Comparison of ENCODE assay signal across 8 cellular contexts in the genomic region with DNA sequence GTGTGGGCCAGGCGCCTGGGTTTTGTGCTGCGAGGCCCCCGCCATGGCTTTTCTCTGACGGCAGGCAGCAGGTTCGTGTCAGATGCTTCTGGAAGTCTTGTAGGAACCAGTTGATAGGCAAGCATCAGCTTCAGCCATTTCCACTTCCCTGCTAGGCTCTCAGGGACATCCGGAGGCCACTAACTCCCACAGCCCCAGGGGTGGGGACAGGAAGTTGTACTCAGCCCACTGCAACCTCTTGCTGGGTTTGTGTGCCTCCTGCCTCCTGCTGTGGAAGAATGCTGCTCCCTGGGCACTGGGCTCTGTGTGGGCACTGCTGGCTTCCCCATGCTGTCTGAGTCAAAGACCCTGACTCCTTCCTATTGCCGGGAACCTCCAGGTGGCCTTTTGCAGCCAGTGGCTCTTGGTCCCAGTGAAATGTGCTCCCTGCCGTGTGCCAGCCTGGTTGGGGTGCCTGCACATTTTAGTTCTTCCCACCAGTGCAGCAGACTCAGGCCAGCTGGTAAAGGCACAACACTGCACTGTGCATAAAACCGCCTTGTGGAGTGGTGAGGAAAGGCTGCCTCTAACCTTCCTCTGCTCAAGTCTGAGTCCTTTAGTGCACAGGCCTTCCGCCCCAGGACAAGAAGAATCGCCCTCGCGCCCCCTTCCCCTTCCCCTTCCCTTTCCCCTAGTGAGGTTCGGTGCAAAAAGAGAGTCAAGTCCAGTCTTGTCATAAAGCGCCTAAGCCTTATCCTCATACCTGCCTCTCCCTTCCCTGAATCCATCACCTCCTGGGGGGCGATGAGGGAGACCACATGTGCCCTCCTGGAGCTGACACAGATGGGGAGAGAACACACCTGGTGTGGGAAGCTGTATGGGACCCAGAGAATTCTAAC. TPM values are rescaled to one million over a fixed set of nuclear protein-coding genes. Genes with fewer than 3 reads are reported as not detected.
A peak's percentile ranks its signal among the peaks of the same experiment; 100 is the strongest.
DNase-seq lines count a peak whose midpoint lies in the region; ATAC-seq and TF ChIP-seq lines count a peak whose summit lies in the region.

No MANE protein-coding gene starts in this region.

- H2AFZ ChIP-seq in neural progenitor cell (replicated peaks) (no peak overlapping the region), smooth muscle cell (ENCODE audit: low read depth) (no peak overlapping the region)

- TF ChIP-seq RAD21 in Ishikawa (IDR thresholded peaks at IDR 0.05; ENCODE audit: low read depth), result peak; percentile 9; the same call in 1 of the 2 replicates

- 81% methylated on average over 16 of the region's 16 CpGs for WGBS in smooth muscle cell (ENCODE audit: low lambda C conversion rate)

- H3K9me3 ChIP-seq in neural progenitor cell (ENCODE audit: low read depth) (no peaks in the 10 kb centered on the region), smooth muscle cell (replicated peaks; ENCODE audit: low read depth) (no peaks in the 10 kb centered on the region)

- peak; percentile 45 for ATAC-seq in activated CD4-positive, alpha-beta T cell treated with anti-CD3 and anti-CD28 coated beads for 36 hours

- peaks cover 3% of the 10 kb centered on the region for H3K9me3 Mint-ChIP-seq in activated CD4-positive, alpha-beta T cell treated with anti-CD3 and anti-CD28 coated beads for 36 hours (ENCODE audit: low read depth)
- H3K9me3 Mint-ChIP-seq in activated naive CD8-positive, alpha-beta T cell (ENCODE audit: low read depth), result no peaks in the 10 kb centered on the region
- H3K9me3 Mint-ChIP-seq in neural progenitor cell, result no peaks in the 10 kb centered on the region

- H3K9ac ChIP-seq in neural progenitor cell (no peak overlapping the region), smooth muscle cell (ENCODE audit: low read depth) (no peak overlapping the region)

- intact Hi-C loops in activated CD4-positive, alpha-beta T cell treated with anti-CD3 and anti-CD28 coated beads for 36 hours (cut with DNase I, micrococcal nuclease), result loop anchor here (1.0 to 2.0 kb wide), 2 partner anchors 8 to 87 kb away; no protein-coding TSS in a partner anchor

- TF ChIP-seq CTCF in neural progenitor cell (IDR thresholded peaks at IDR 0.05) (no peak), smooth muscle cell (IDR thresholded peaks at IDR 0.05; ENCODE audit: borderline replicate concordance, insufficient read depth, poor library complexity, severe bottlenecking) (no peak), coronary artery (IDR thresholded peaks at IDR 0.05) (no peak)

- H3F3A ChIP-seq in neural progenitor cell (ENCODE audit: low read depth), result peaks cover 4% of the 10 kb centered on the region
- no peaks in the 10 kb centered on the region for H3F3A ChIP-seq in smooth muscle cell (ENCODE audit: low read depth)

- H3K36me3 Mint-ChIP-seq in activated CD4-positive, alpha-beta T cell treated with anti-CD3 and anti-CD28 coated beads for 36 hours (ENCODE audit: low read depth), result peaks cover 16% of the 10 kb centered on the region
- peaks cover 2% of the 10 kb centered on the region for H3K36me3 Mint-ChIP-seq in activated naive CD8-positive, alpha-beta T cell
- peaks cover 28% of the 10 kb centered on the region for H3K36me3 Mint-ChIP-seq in neural progenitor cell

- CTCF ChIA-PET in activated CD4-positive, alpha-beta T cell treated with anti-CD3 and anti-CD28 coated beads for 36 hours (lab: Charles Lee), result interaction anchor here (0.9 to 5.5 kb wide), 2 partner anchors 10 to 102 kb away, joined by 3 to 54 read pairs; no protein-coding TSS in a partner anchor

- H3K36me3 ChIP-seq in neural progenitor cell (no peaks in the 10 kb centered on the region), smooth muscle cell (ENCODE audit: low read depth) (no peaks in the 10 kb centered on the region)

- peaks cover 57% of the 10 kb centered on the region for H4K20me1 ChIP-seq in neural progenitor cell (ENCODE audit: low read depth)
- peaks cover 67% of the 10 kb centered on the region for H4K20me1 ChIP-seq in smooth muscle cell (ENCODE audit: low read depth)

- H3K4me3 ChIP-seq in neural progenitor cell (no peak overlapping the region), smooth muscle cell (no peak overlapping the region), coronary artery (no peak overlapping the region)

- H3K4me1 ChIP-seq in neural progenitor cell (peaks cover 21% of the 10 kb centered on the region), smooth muscle cell (ENCODE audit: low read depth) (peaks cover 6% of the 10 kb centered on the region)

- H3K4me2 ChIP-seq in neural progenitor cell (peak overlapping the region; percentile 8), smooth muscle cell (no peak overlapping the region)

- peak overlapping the region; percentile 88 for H3K27ac Mint-ChIP-seq in activated CD4-positive, alpha-beta T cell treated with anti-CD3 and anti-CD28 coated beads for 36 hours
- H3K27ac Mint-ChIP-seq in activated naive CD8-positive, alpha-beta T cell, result peak overlapping the region; percentile 72
- peak overlapping the region; percentile 28 for H3K27ac Mint-ChIP-seq in neural progenitor cell

- H3K27ac ChIP-seq in neural progenitor cell, result no peak overlapping the region
- H3K27ac ChIP-seq in smooth muscle cell (ENCODE audit: low read depth), result no peak overlapping the region
- no peak overlapping the region for H3K27ac ChIP-seq in coronary artery

- peak overlapping the region; percentile 26 for H3K4me3 Mint-ChIP-seq in activated CD4-positive, alpha-beta T cell treated with anti-CD3 and anti-CD28 coated beads for 36 hours
- no peak overlapping the region for H3K4me3 Mint-ChIP-seq in activated naive CD8-positive, alpha-beta T cell
- H3K4me3 Mint-ChIP-seq in neural progenitor cell, result no peak overlapping the region

- peaks cover 64% of the 10 kb centered on the region for H3K4me1 Mint-ChIP-seq in activated CD4-positive, alpha-beta T cell treated with anti-CD3 and anti-CD28 coated beads for 36 hours
- H3K4me1 Mint-ChIP-seq in activated naive CD8-positive, alpha-beta T cell (ENCODE audit: low read depth), result peaks cover 40% of the 10 kb centered on the region
- H3K4me1 Mint-ChIP-seq in neural progenitor cell, result peaks cover 20% of the 10 kb centered on the region

- no peaks in the 10 kb centered on the region for H3K27me3 Mint-ChIP-seq in activated CD4-positive, alpha-beta T cell treated with anti-CD3 and anti-CD28 coated beads for 36 hours
- H3K27me3 Mint-ChIP-seq in activated naive CD8-positive, alpha-beta T cell, result no peaks in the 10 kb centered on the region
- H3K27me3 Mint-ChIP-seq in neural progenitor cell (ENCODE audit: insufficient read depth, low read depth), result peaks cover 5% of the 10 kb centered on the region

- POLR2A ChIA-PET in activated CD4-positive, alpha-beta T cell treated with anti-CD3 and anti-CD28 coated beads for 36 hours (lab: Charles Lee), result interaction anchor here (1.1 to 3.2 kb wide), 3 partner anchors 10 to 116 kb away, joined by 3 to 23 read pairs (median 5); a partner anchor contains a TSS

- no peaks in the 10 kb centered on the region for H3K27me3 ChIP-seq in neural progenitor cell
- H3K27me3 ChIP-seq in smooth muscle cell (ENCODE audit: low read depth), result no peaks in the 10 kb centered on the region

- peak; percentile 87 for TF ChIP-seq EP300 in Ishikawa (IDR thresholded peaks at IDR 0.05; ENCODE audit: borderline replicate concordance)

- H3K79me2 ChIP-seq in neural progenitor cell (ENCODE audit: low read depth), result peaks cover 11% of the 10 kb centered on the region
- H3K79me2 ChIP-seq in smooth muscle cell (ENCODE audit: low read depth), result no peaks in the 10 kb centered on the region

- peak; percentile 68 for DNase-seq in activated CD4-positive, alpha-beta T cell treated with anti-CD3 and anti-CD28 coated beads for 36 hours
- DNase-seq in activated CD4-positive, alpha-beta T cell treated with anti-CD3 and anti-CD28 coated beads, Interleukin-2, amount 50 U/mL, for 1 hour, result no peak
- DNase-seq in neural progenitor cell (ENCODE audit: low spot score) (no peak), smooth muscle cell (lab: John Stamatoyannopoulos, UW; ENCODE audit: unreplicated experiment) (no peak), coronary artery (ENCODE audit: low spot score) (no peak), T-helper 9 cell (no peak)

TF ChIP-seq in Ishikawa, 13 proteins besides CTCF, POLR2A, EP300 and RAD21 (continues in another document):
- peak; percentile 65; the same call in 1 of the 2 replicates for TF ChIP-seq YY1 (IDR thresholded peaks at IDR 0.05; ENCODE audit: low read depth)
- TF ChIP-seq, protein P1, sequence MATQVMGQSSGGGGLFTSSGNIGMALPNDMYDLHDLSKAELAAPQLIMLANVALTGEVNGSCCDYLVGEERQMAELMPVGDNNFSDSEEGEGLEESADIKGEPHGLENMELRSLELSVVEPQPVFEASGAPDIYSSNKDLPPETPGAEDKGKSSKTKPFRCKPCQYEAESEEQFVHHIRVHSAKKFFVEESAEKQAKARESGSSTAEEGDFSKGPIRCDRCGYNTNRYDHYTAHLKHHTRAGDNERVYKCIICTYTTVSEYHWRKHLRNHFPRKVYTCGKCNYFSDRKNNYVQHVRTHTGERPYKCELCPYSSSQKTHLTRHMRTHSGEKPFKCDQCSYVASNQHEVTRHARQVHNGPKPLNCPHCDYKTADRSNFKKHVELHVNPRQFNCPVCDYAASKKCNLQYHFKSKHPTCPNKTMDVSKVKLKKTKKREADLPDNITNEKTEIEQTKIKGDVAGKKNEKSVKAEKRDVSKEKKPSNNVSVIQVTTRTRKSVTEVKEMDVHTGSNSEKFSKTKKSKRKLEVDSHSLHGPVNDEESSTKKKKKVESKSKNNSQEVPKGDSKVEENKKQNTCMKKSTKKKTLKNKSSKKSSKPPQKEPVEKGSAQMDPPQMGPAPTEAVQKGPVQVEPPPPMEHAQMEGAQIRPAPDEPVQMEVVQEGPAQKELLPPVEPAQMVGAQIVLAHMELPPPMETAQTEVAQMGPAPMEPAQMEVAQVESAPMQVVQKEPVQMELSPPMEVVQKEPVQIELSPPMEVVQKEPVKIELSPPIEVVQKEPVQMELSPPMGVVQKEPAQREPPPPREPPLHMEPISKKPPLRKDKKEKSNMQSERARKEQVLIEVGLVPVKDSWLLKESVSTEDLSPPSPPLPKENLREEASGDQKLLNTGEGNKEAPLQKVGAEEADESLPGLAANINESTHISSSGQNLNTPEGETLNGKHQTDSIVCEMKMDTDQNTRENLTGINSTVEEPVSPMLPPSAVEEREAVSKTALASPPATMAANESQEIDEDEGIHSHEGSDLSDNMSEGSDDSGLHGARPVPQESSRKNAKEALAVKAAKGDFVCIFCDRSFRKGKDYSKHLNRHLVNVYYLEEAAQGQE (IDR thresholded peaks at IDR 0.05; ENCODE audit: low read depth), result no peak
- peak; percentile 54; the same call in 1 of the 2 replicates for TF ChIP-seq FOXM1 (IDR thresholded peaks at IDR 0.05; ENCODE audit: borderline replicate concordance, low read depth)
- peak; percentile 77 for TF ChIP-seq ZBTB7A (IDR thresholded peaks at IDR 0.05; ENCODE audit: low read depth)
- TF ChIP-seq TCF12 (IDR thresholded peaks at IDR 0.05; ENCODE audit: low read depth), result peak; percentile 85

RNA-seq across cellular contexts. Expression of a gene that starts 16.6 kb away (rescaled TPM):
- under 1 TPM in 1 of 2 experiments, not detected in 1; 0.21 TPM for total RNA-seq in activated CD4-positive, alpha-beta T cell treated with anti-CD3 and anti-CD28 coated beads for 36 hours
- total RNA-seq in neural progenitor cell (ENCODE audit: low replicate concordance), result 0.60 and 3.8 TPM in 2 replicates
- total RNA-seq in smooth muscle cell, result 0.67 and 0.85 TPM in 2 replicates
- polyA plus RNA-seq in smooth muscle cell, result 1.2 and 1.5 TPM in 2 replicates

RNA-seq across cellular contexts. Expression of a gene that starts 48.3 kb away (rescaled TPM):
- total RNA-seq in activated CD4-positive, alpha-beta T cell treated with anti-CD3 and anti-CD28 coated beads for 36 hours, result 10 to 100 TPM; 14.8 to 17.3 TPM
- total RNA-seq in neural progenitor cell (ENCODE audit: low replicate concordance), result 26.2 and 35.4 TPM in 2 replicates
- total RNA-seq in smooth muscle cell, result 15.0 and 29.0 TPM in 2 replicates
- polyA plus RNA-seq in smooth muscle cell, result 12.5 and 12.6 TPM in 2 replicates

Comparison
In these comparisons a context has a peak if more than half of its experiments do, and no peak if none do; other contexts are left out.
1. H3K27ac Mint-ChIP-seq: peak in every context shown above with its lines; median percentile 88 in activated CD4-positive, alpha-beta T cell treated with anti-CD3 and anti-CD28 coated beads for 36 hours; 72 in activated naive CD8-positive, alpha-beta T cell; 28 in neural progenitor cell.